8 cellular contexts compared by ENCODE assay signal in genomic region chr6:106085984-106086832, GRCh38. TPM values are rescaled to one million over a fixed set of nuclear protein-coding genes. Genes with fewer than 3 reads are reported as not detected.
DNase-seq lines count a peak whose midpoint lies in the region; ATAC-seq, FAIRE-seq and TF ChIP-seq lines count a peak whose summit lies in the region.

TSS of gene PRDM1 (plus strand) at chr6:106086336. CDS start at chr6:106086554, 218 bp downstream.

- peak; percentile 75 for ATAC-seq in GM21515 (IDR thresholded peaks at IDR 0.05; ENCODE audit: unreplicated experiment)
- peak; percentile 75 to 79 for ATAC-seq in activated T-cell treated with anti-CD3 and anti-CD28 coated beads, Interleukin-2, amount 50 U/mL, for 72 hours (replicated peaks in 1 of 2)

- H3K27me3 Mint-ChIP-seq in activated T-cell treated with anti-CD3 and anti-CD28 coated beads, Interleukin-2, amount 50 U/mL, for 72 hours (ENCODE audit: low read depth), result peaks cover 65% of the 10 kb centered on the region
- H3K27me3 Mint-ChIP-seq in neural crest cell (ENCODE audit: low read depth), result peaks cover 54% of the 10 kb centered on the region

- H3K27ac Mint-ChIP-seq in activated T-cell treated with anti-CD3 and anti-CD28 coated beads, Interleukin-2, amount 50 U/mL, for 72 hours, result peak within 1 kb of the TSS; percentile 64
- H3K27ac Mint-ChIP-seq in neural crest cell (ENCODE audit: unreplicated experiment), result peak within 1 kb of the TSS; percentile 85

- peak within 1 kb of the TSS; percentile 60 for H3K4me3 ChIP-seq in fibroblast of mammary gland (ENCODE audit: control insufficient read depth, low read depth, low read length)

- TF ChIP-seq CTCF in fibroblast of mammary gland (conservative IDR thresholded peaks at IDR 0.05; ENCODE audit: control insufficient read depth, insufficient read depth, low read depth, low read length) (no peak), neural crest cell (conservative IDR thresholded peaks at IDR 0.05) (peak; percentile 51)

- peak within 1 kb of the TSS; percentile 89 to 91 for H3K4me3 Mint-ChIP-seq in activated T-cell treated with anti-CD3 and anti-CD28 coated beads, Interleukin-2, amount 50 U/mL, for 72 hours
- peak within 1 kb of the TSS; percentile 86 for H3K4me3 Mint-ChIP-seq in neural crest cell

- peak; percentile 76 for DNase-seq in DMS153 treated with DMSO at 0.1 percent for 48 hours (lab: John Stamatoyannopoulos, UW; ENCODE audit: unreplicated experiment)
- DNase-seq in HuH-7 (ENCODE audit: low spot score), result peak; percentile 72
- DNase-seq in RCC 7860 (ENCODE audit: low spot score), result peak; percentile 72
- DNase-seq in activated T-cell treated with anti-CD3 and anti-CD28 coated beads, Interleukin-2, amount 50 U/mL, for 72 hours, result peak; percentile 79 to 87
- peak; percentile 64 for DNase-seq in fibroblast of mammary gland (ENCODE audit: low read depth)
- peak; percentile 36 for DNase-seq in neural crest cell (ENCODE audit: low read depth, low spot score)
- DNase-seq in stromal cell of bone marrow (ENCODE audit: low read depth), result peak; percentile 21

- no peak for FAIRE-seq in RCC 7860 (lab: Jason Lieb, UNC)

- H3K9me3 Mint-ChIP-seq in activated T-cell treated with anti-CD3 and anti-CD28 coated beads, Interleukin-2, amount 50 U/mL, for 72 hours, result no peaks in the 10 kb centered on the region
- no peaks in the 10 kb centered on the region for H3K9me3 Mint-ChIP-seq in neural crest cell

- peaks cover 76% of the 10 kb centered on the region for H3K4me1 Mint-ChIP-seq in activated T-cell treated with anti-CD3 and anti-CD28 coated beads, Interleukin-2, amount 50 U/mL, for 72 hours (ENCODE audit: low read depth)
- H3K4me1 Mint-ChIP-seq in neural crest cell, result peaks cover 38% of the 10 kb centered on the region

- peaks cover 3 to 19% of the 10 kb centered on the region in 2 donors for H3K36me3 Mint-ChIP-seq in activated T-cell treated with anti-CD3 and anti-CD28 coated beads, Interleukin-2, amount 50 U/mL, for 72 hours (ENCODE audit: insufficient read depth in 2 of 2)
- no peaks in the 10 kb centered on the region for H3K36me3 Mint-ChIP-seq in neural crest cell (ENCODE audit: low read depth)

RNA-seq across cellular contexts. Expression of gene PRDM1, which starts in this region (rescaled TPM):
- total RNA-seq in activated T-cell treated with anti-CD3 and anti-CD28 coated beads, Interleukin-2, amount 50 U/mL, for 72 hours, result 100 to 1,000 TPM in 1 of 2 donors, 10 to 100 TPM in 1; 25.2 to 107 TPM
- total RNA-seq in neural crest cell, result 1.2 and 1.7 TPM in 2 replicates

Comparison
In these comparisons a context has a peak if more than half of its experiments do, and no peak if none do; other contexts are left out.
1. Peak in every context shown above with its lines: DNase-seq, ATAC-seq and H3K4me3 ChIP-seq.
2. DNase-seq: peak in every context shown above with its lines; median percentile 83 in activated T-cell treated with anti-CD3 and anti-CD28 coated beads, Interleukin-2, amount 50 U/mL, for 72 hours; 76 in DMS153 treated with DMSO at 0.1 percent for 48 hours; 72 in HuH-7; 72 in RCC 7860; 64 in fibroblast of mammary gland; 36 in neural crest cell; 21 in stromal cell of bone marrow.